In the genomic region with DNA sequence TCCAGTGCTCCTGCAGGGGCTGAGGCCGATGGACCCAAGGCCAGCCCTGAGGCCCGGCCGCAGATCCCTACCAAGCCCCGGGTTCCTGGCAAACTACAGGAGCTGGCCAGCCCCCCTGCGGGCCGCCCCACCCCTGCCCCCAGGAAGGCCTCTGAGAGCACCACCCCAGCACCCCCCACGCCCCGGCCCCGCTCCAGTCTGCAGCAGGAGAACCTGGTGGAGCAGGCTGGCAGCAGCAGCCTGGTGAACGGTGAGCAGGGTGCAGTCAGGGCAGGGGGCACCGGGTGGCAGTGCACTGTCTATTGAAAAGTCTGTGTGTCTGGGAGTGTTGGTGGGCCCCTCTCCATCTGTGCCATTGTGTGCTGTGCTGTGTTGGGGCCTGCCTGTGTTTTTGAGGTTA, we compare ENCODE assay signal across 2 cellular contexts.
TF ChIP-seq lines count a peak whose summit lies in the region.

No MANE protein-coding gene starts in this region.

TF ChIP-seq in A549, 52 proteins besides CTCF, POLR2A, EP300 and RAD21:
- TF ChIP-seq NR3C1 (IDR thresholded peaks at IDR 0.05) = no peak
- TF ChIP-seq, protein P1, sequence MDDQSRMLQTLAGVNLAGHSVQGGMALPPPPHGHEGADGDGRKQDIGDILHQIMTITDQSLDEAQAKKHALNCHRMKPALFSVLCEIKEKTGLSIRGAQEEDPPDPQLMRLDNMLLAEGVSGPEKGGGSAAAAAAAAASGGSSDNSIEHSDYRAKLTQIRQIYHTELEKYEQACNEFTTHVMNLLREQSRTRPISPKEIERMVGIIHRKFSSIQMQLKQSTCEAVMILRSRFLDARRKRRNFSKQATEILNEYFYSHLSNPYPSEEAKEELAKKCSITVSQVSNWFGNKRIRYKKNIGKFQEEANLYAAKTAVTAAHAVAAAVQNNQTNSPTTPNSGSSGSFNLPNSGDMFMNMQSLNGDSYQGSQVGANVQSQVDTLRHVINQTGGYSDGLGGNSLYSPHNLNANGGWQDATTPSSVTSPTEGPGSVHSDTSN (IDR thresholded peaks at IDR 0.05) = no peak
- TF ChIP-seq JUN (IDR thresholded peaks at IDR 0.05) = no peak
- TF ChIP-seq, protein P2, sequence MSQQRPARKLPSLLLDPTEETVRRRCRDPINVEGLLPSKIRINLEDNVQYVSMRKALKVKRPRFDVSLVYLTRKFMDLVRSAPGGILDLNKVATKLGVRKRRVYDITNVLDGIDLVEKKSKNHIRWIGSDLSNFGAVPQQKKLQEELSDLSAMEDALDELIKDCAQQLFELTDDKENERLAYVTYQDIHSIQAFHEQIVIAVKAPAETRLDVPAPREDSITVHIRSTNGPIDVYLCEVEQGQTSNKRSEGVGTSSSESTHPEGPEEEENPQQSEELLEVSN (IDR thresholded peaks at IDR 0.05; ENCODE audit: borderline replicate concordance, low read depth) = no peak
- TF ChIP-seq, protein P3, sequence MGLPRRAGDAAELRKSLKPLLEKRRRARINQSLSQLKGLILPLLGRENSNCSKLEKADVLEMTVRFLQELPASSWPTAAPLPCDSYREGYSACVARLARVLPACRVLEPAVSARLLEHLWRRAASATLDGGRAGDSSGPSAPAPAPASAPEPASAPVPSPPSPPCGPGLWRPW (IDR thresholded peaks at IDR 0.05) = no peak
- no peak for TF ChIP-seq CBX2 (IDR thresholded peaks at IDR 0.05; ENCODE audit: borderline replicate concordance, low read depth)
- TF ChIP-seq SREBF2 (IDR thresholded peaks at IDR 0.05) = no peak
- no peak for TF ChIP-seq CHD4 (IDR thresholded peaks at IDR 0.05; ENCODE audit: borderline replicate concordance)
- TF ChIP-seq, protein P4, sequence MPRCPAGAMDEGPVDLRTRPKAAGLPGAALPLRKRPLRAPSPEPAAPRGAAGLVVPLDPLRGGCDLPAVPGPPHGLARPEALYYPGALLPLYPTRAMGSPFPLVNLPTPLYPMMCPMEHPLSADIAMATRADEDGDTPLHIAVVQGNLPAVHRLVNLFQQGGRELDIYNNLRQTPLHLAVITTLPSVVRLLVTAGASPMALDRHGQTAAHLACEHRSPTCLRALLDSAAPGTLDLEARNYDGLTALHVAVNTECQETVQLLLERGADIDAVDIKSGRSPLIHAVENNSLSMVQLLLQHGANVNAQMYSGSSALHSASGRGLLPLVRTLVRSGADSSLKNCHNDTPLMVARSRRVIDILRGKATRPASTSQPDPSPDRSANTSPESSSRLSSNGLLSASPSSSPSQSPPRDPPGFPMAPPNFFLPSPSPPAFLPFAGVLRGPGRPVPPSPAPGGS (IDR thresholded peaks at IDR 0.05) = no peak
- no peak for TF ChIP-seq RARB (CRISPR knock-in tag; IDR thresholded peaks at IDR 0.05)
- no peak for TF ChIP-seq ZNF302 (CRISPR knock-in tag; IDR thresholded peaks at IDR 0.05)
- no peak for TF ChIP-seq CHD2 (IDR thresholded peaks at IDR 0.05; ENCODE audit: low read length, partially characterized antibody)
- no peak for TF ChIP-seq FOXS1 (CRISPR knock-in tag; IDR thresholded peaks at IDR 0.05)
- no peak for TF ChIP-seq RNF2 (IDR thresholded peaks at IDR 0.05; ENCODE audit: borderline replicate concordance, low read depth)
- no peak for TF ChIP-seq TFCP2L1 (CRISPR knock-in tag; IDR thresholded peaks at IDR 0.05)
- no peak for TF ChIP-seq KDM5A (IDR thresholded peaks at IDR 0.05)
- TF ChIP-seq, protein P5, sequence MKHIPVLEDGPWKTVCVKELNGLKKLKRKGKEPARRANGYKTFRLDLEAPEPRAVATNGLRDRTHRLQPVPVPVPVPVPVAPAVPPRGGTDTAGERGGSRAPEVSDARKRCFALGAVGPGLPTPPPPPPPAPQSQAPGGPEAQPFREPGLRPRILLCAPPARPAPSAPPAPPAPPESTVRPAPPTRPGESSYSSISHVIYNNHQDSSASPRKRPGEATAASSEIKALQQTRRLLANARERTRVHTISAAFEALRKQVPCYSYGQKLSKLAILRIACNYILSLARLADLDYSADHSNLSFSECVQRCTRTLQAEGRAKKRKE (CRISPR knock-in tag; IDR thresholded peaks at IDR 0.05; ENCODE audit: low read depth) = no peak
- TF ChIP-seq FOSB (CRISPR knock-in tag; IDR thresholded peaks at IDR 0.05) = no peak

TF ChIP-seq in HepG2, 621 proteins besides CTCF, POLR2A, EP300 and RAD21:
- TF ChIP-seq, protein P6, sequence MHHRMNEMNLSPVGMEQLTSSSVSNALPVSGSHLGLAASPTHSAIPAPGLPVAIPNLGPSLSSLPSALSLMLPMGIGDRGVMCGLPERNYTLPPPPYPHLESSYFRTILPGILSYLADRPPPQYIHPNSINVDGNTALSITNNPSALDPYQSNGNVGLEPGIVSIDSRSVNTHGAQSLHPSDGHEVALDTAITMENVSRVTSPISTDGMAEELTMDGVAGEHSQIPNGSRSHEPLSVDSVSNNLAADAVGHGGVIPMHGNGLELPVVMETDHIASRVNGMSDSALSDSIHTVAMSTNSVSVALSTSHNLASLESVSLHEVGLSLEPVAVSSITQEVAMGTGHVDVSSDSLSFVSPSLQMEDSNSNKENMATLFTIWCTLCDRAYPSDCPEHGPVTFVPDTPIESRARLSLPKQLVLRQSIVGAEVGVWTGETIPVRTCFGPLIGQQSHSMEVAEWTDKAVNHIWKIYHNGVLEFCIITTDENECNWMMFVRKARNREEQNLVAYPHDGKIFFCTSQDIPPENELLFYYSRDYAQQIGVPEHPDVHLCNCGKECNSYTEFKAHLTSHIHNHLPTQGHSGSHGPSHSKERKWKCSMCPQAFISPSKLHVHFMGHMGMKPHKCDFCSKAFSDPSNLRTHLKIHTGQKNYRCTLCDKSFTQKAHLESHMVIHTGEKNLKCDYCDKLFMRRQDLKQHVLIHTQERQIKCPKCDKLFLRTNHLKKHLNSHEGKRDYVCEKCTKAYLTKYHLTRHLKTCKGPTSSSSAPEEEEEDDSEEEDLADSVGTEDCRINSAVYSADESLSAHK (CRISPR knock-in tag; IDR thresholded peaks at IDR 0.05; ENCODE audit: borderline replicate concordance) = no peak
- no peak for TF ChIP-seq REL (CRISPR knock-in tag; conservative IDR thresholded peaks at IDR 0.05)
- no peak for TF ChIP-seq ZNF331 (CRISPR knock-in tag; IDR thresholded peaks at IDR 0.05)
- no peak for TF ChIP-seq ZNF253 (CRISPR knock-in tag; IDR thresholded peaks at IDR 0.05; ENCODE audit: borderline replicate concordance)
- TF ChIP-seq, protein P7, sequence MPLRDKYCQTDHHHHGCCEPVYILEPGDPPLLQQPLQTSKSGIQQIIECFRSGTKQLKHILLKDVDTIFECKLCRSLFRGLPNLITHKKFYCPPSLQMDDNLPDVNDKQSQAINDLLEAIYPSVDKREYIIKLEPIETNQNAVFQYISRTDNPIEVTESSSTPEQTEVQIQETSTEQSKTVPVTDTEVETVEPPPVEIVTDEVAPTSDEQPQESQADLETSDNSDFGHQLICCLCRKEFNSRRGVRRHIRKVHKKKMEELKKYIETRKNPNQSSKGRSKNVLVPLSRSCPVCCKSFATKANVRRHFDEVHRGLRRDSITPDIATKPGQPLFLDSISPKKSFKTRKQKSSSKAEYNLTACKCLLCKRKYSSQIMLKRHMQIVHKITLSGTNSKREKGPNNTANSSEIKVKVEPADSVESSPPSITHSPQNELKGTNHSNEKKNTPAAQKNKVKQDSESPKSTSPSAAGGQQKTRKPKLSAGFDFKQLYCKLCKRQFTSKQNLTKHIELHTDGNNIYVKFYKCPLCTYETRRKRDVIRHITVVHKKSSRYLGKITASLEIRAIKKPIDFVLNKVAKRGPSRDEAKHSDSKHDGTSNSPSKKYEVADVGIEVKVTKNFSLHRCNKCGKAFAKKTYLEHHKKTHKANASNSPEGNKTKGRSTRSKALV (CRISPR knock-in tag; IDR thresholded peaks at IDR 0.05) = no peak
- peak; percentile 5 for TF ChIP-seq AGO2 (optimal IDR thresholded peaks at IDR 0.05; ENCODE audit: low read depth, low read length)
- TF ChIP-seq, protein P8, sequence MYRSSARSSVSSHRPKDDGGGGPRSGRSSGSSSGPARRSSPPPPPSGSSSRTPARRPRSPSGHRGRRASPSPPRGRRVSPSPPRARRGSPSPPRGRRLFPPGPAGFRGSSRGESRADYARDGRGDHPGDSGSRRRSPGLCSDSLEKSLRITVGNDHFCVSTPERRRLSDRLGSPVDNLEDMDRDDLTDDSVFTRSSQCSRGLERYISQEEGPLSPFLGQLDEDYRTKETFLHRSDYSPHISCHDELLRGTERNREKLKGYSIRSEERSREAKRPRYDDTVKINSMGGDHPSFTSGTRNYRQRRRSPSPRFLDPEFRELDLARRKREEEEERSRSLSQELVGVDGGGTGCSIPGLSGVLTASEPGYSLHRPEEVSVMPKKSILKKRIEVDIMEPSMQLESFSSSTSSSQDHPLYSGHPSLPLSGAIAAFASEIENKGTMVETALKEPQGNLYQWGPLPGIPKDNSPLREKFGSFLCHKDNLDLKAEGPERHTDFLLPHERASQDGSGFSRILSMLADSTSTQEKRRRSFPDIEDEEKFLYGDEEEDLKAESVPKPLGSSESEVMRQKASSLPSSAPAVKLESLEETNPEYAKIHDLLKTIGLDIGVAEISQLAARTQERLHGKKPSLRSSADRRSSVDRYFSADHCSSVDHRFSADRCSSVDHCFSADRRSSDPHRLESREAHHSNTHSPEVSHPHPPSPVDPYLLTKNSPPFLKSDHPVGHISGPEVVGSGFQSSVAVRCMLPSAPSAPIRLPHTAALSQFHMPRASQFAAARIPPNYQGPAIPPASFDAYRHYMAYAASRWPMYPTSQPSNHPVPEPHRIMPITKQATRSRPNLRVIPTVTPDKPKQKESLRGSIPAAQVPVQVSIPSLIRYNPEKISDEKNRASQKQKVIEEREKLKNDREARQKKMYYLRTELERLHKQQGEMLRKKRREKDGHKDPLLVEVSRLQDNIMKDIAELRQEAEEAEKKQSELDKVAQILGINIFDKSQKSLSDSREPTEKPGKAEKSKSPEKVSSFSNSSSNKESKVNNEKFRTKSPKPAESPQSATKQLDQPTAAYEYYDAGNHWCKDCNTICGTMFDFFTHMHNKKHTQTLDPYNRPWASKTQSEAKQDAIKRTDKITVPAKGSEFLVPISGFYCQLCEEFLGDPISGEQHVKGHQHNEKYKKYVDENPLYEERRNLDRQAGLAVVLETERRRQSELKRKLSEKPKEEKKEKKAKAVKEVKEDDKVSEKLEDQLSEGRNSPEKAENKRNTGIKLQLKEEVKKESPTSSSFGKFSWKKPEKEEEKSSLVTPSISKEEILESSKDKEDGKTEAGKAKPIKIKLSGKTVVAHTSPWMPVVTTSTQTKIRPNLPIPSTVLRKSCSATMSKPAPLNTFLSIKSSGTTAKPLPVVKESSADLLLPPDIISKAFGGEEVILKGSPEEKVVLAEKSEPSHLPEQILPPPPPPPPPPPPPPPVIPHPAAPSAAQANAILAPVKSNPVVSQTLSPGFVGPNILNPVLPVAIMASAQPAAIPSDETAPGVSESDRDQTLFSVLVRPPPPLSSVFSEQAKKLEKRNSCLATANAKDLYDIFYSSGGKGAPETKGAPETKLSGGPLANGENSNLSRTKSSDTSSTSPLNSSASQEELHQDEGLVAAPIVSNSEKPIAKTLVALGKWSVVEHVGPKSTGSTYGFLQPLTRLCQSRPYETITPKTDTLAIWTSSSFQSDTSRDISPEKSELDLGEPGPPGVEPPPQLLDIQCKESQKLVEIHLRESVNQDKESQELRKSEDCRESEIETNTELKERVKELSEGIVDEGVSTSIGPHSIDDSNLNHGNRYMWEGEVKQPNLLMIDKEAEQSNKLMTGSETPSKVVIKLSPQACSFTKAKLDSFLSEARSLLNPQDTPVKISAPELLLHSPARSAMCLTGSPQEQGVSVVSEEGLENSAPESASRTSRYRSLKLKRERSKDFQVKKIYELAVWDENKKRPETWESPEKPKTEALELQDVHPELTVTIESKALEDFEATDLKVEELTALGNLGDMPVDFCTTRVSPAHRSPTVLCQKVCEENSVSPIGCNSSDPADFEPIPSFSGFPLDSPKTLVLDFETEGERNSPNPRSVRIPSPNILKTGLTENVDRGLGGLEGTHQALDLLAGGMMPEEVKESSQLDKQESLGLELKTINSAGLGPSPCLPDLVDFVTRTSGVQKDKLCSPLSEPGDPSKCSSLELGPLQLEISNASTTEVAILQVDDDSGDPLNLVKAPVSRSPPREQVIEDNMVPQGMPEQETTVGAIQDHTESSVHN (CRISPR knock-in tag; IDR thresholded peaks at IDR 0.05) = no peak
